ENCODE assay signal across 40 cellular contexts in the genomic region with DNA sequence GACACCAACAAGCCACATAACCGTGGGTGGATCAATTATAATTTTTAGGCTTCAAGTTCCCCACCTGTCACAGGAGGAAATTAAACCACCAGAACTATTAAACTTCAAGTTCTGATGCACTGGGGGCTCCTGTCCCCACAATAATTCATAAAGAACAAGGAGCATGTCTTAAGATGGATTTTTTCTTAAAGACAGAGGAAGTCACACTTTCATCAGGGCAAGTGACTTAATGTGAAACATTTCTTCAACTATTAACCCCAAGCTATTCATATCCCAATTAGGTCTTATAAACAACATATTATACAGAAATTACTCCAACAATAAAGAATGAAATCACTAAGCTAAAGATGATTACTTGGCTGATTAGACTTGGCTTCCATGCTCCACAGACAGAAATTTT.
"Had no signal": no experiment of that assay in that cellular context is flagged by ENCODE, and none has a peak within 500 bp of the region (broad histone marks: within the 10 kb centered on the region; RNA-seq: fewer than 3 reads in every experiment).

No MANE protein-coding gene starts in this region.

- H3K27me3 ChIP-seq: ascending aorta, body of pancreas, brain microvascular endothelial cell, breast epithelium, cardiac muscle cell had no signal

- H3K4me3 Mint-ChIP-seq: activated naive CD4-positive, alpha-beta T cell treated with anti-CD3 and anti-CD28 coated beads for 36 hours; activated naive CD4-positive, alpha-beta T cell treated with anti-CD3 and anti-CD28 coated beads, Interleukin-2, amount 10 ng/mL, durations not matched to agents 7 days and 5 days; activated naive CD4-positive, alpha-beta T cell treated with anti-CD3 and anti-CD28 coated beads, Interleukin-2, amount 50 U/mL, for 24 hours; activated naive CD8-positive, alpha-beta T cell; activated naive CD8-positive, alpha-beta T cell treated with anti-CD3 and anti-CD28 coated beads for 36 hours; activated naive CD8-positive, alpha-beta T cell treated with anti-CD3 and anti-CD28 coated beads, Interleukin-2, amount 10 ng/mL, durations not matched to agents 7 days and 5 days; activated naive CD8-positive, alpha-beta T cell treated with anti-CD3 and anti-CD28 coated beads, Interleukin-2, amount 50 U/mL, for 24 hours; activated T-cell treated with anti-CD3 and anti-CD28 coated beads, Interleukin-2, amount 50 U/mL, for 24 hours; activated T-cell treated with anti-CD3 and anti-CD28 coated beads, Interleukin-2, amount 50 U/mL, for 4 hours; activated T-cell treated with anti-CD3 and anti-CD28 coated beads, Interleukin-2, amount 50 U/mL, for 72 hours; activated T-helper 1 cell treated with anti-CD3 and anti-CD28 coated beads, Interleukin-12 subunit alpha, Interleukin-12 subunit beta, Interleukin-2, Interleukin-4 antibody, amounts not matched to agents 30 ng/mL and 10 ng/mL and 1 ng/mL, durations not matched to agents 14 hours and 24 hours and 36 hours; activated T-helper 17 cell treated with anti-CD3 and anti-CD28 coated beads, Interleukin-2, amount 50 U/mL, for 72 hours; brain; central memory CD8-positive, alpha-beta T cell had no signal

- H3K9me3 ChIP-seq: adrenal gland, ascending aorta, body of pancreas, breast epithelium had no signal

- H3K4me1 Mint-ChIP-seq: activated naive CD4-positive, alpha-beta T cell treated with anti-CD3 and anti-CD28 coated beads, Interleukin-2, amount 10 ng/mL, durations not matched to agents 7 days and 5 days; activated naive CD4-positive, alpha-beta T cell treated with anti-CD3 and anti-CD28 coated beads, Interleukin-2, amount 50 U/mL, for 24 hours; activated naive CD8-positive, alpha-beta T cell treated with anti-CD3 and anti-CD28 coated beads for 36 hours; activated naive CD8-positive, alpha-beta T cell treated with anti-CD3 and anti-CD28 coated beads, Interleukin-2, amount 10 ng/mL, durations not matched to agents 7 days and 5 days; activated naive CD8-positive, alpha-beta T cell treated with anti-CD3 and anti-CD28 coated beads, Interleukin-2, amount 50 U/mL, for 24 hours; activated T-helper 17 cell treated with anti-CD3 and anti-CD28 coated beads, Interleukin-2, amount 50 U/mL, for 72 hours; central memory CD8-positive, alpha-beta T cell had no signal

- ATAC-seq: activated naive CD4-positive, alpha-beta T cell treated with anti-CD3 and anti-CD28 coated beads, Interleukin-2, amount 50 U/mL, for 72 hours; activated naive CD8-positive, alpha-beta T cell treated with anti-CD3 and anti-CD28 coated beads, Interleukin-2, amount 50 U/mL, for 24 hours; activated T-cell treated with anti-CD3 and anti-CD28 coated beads, Interleukin-2, amount 50 U/mL, for 4 hours; activated T-cell treated with anti-CD3 and anti-CD28 coated beads, Interleukin-2, amount 50 U/mL, for 72 hours; activated T-helper 17 cell treated with anti-CD3 and anti-CD28 coated beads, Interleukin-2, amount 50 U/mL, for 72 hours; body of pancreas had no signal

- H3K36me3 Mint-ChIP-seq: activated naive CD4-positive, alpha-beta T cell treated with anti-CD3 and anti-CD28 coated beads, Interleukin-2, amount 10 ng/mL, durations not matched to agents 7 days and 5 days; activated naive CD4-positive, alpha-beta T cell treated with anti-CD3 and anti-CD28 coated beads, Interleukin-2, amount 50 U/mL, for 24 hours; activated naive CD4-positive, alpha-beta T cell treated with anti-CD3 and anti-CD28 coated beads, Interleukin-2, amount 50 U/mL, for 72 hours; activated naive CD8-positive, alpha-beta T cell treated with anti-CD3 and anti-CD28 coated beads for 36 hours; activated naive CD8-positive, alpha-beta T cell treated with anti-CD3 and anti-CD28 coated beads, Interleukin-2, amount 10 ng/mL, durations not matched to agents 7 days and 5 days; brain had no signal

- FAIRE-seq: astrocyte, bronchial epithelial cell had no signal

- H3K27ac ChIP-seq: adrenal gland, ascending aorta, body of pancreas, brain microvascular endothelial cell, breast epithelium, cardiac muscle cell had no signal

- H3K9me3 Mint-ChIP-seq: activated naive CD4-positive, alpha-beta T cell treated with anti-CD3 and anti-CD28 coated beads for 36 hours; activated naive CD4-positive, alpha-beta T cell treated with anti-CD3 and anti-CD28 coated beads, Interleukin-2, amount 10 ng/mL, durations not matched to agents 7 days and 5 days; activated naive CD4-positive, alpha-beta T cell treated with anti-CD3 and anti-CD28 coated beads, Interleukin-2, amount 50 U/mL, for 24 hours; activated naive CD8-positive, alpha-beta T cell treated with anti-CD3 and anti-CD28 coated beads for 36 hours; activated naive CD8-positive, alpha-beta T cell treated with anti-CD3 and anti-CD28 coated beads, Interleukin-2, amount 50 U/mL, for 24 hours; activated T-cell treated with anti-CD3 and anti-CD28 coated beads, Interleukin-2, amount 50 U/mL, for 24 hours; activated T-cell treated with anti-CD3 and anti-CD28 coated beads, Interleukin-2, amount 50 U/mL, for 4 hours; activated T-helper 1 cell treated with anti-CD3 and anti-CD28 coated beads, Interleukin-12 subunit alpha, Interleukin-12 subunit beta, Interleukin-2, Interleukin-4 antibody, amounts not matched to agents 30 ng/mL and 10 ng/mL and 1 ng/mL, durations not matched to agents 14 hours and 24 hours and 36 hours; activated T-helper 17 cell treated with anti-CD3 and anti-CD28 coated beads, Interleukin-2, amount 50 U/mL, for 72 hours; activated T-helper 2 cell treated with anti-CD3 and anti-CD28 coated beads, Interferon-gamma antibody, Interleukin-2, Interleukin-4, amounts not matched to agents 10 μg/mL and 5 μg/mL and 100 μg/mL, durations not matched to agents 14 hours and 24 hours and 36 hours had no signal

- H3K27ac Mint-ChIP-seq: activated naive CD4-positive, alpha-beta T cell treated with anti-CD3 and anti-CD28 coated beads for 36 hours; activated naive CD4-positive, alpha-beta T cell treated with anti-CD3 and anti-CD28 coated beads, Interleukin-2, amount 10 ng/mL, durations not matched to agents 7 days and 5 days; activated naive CD4-positive, alpha-beta T cell treated with anti-CD3 and anti-CD28 coated beads, Interleukin-2, amount 50 U/mL, for 24 hours; activated naive CD4-positive, alpha-beta T cell treated with anti-CD3 and anti-CD28 coated beads, Interleukin-2, amount 50 U/mL, for 72 hours; activated naive CD8-positive, alpha-beta T cell; activated naive CD8-positive, alpha-beta T cell treated with anti-CD3 and anti-CD28 coated beads for 36 hours; activated naive CD8-positive, alpha-beta T cell treated with anti-CD3 and anti-CD28 coated beads, Interleukin-2, amount 10 ng/mL, durations not matched to agents 7 days and 5 days; activated naive CD8-positive, alpha-beta T cell treated with anti-CD3 and anti-CD28 coated beads, Interleukin-2, amount 50 U/mL, for 24 hours; activated T-cell treated with anti-CD3 and anti-CD28 coated beads, Interleukin-2, amount 50 U/mL, for 24 hours; activated T-cell treated with anti-CD3 and anti-CD28 coated beads, Interleukin-2, amount 50 U/mL, for 72 hours; activated T-helper 1 cell treated with anti-CD3 and anti-CD28 coated beads, Interleukin-12 subunit alpha, Interleukin-12 subunit beta, Interleukin-2, Interleukin-4 antibody, amounts not matched to agents 30 ng/mL and 10 ng/mL and 1 ng/mL, durations not matched to agents 14 hours and 24 hours and 36 hours; activated T-helper 17 cell treated with anti-CD3 and anti-CD28 coated beads, Interleukin-2, amount 50 U/mL, for 72 hours; activated T-helper 2 cell treated with anti-CD3 and anti-CD28 coated beads, Interferon-gamma antibody, Interleukin-2, Interleukin-4, amounts not matched to agents 10 μg/mL and 5 μg/mL and 100 μg/mL, durations not matched to agents 14 hours and 24 hours and 36 hours; brain had no signal

- H3K36me3 ChIP-seq: adrenal gland, ascending aorta, brain microvascular endothelial cell, breast epithelium, cardiac muscle cell had no signal

- H3K4me3 ChIP-seq: adrenal gland, ascending aorta, body of pancreas, breast epithelium, cardiac muscle cell had no signal

- H3K4me1 ChIP-seq: adrenal gland, ascending aorta, body of pancreas, breast epithelium had no signal

- DNase-seq: activated effector memory CD4-positive, alpha-beta T cell treated with anti-CD3 and anti-CD28 coated beads, Interleukin-2, amount 50 U/mL, for 16 hours; activated effector memory CD4-positive, alpha-beta T cell treated with Interleukin-2 at 50 U/mL for 16 hours; activated gamma-delta T cell; activated gamma-delta T cell treated with Interleukin-2 at 50 U/mL for 16 hours; activated naive CD4-positive, alpha-beta T cell; activated naive CD4-positive, alpha-beta T cell treated with anti-CD3 and anti-CD28 coated beads for 36 hours; activated naive CD4-positive, alpha-beta T cell treated with anti-CD3 and anti-CD28 coated beads, Interleukin-2, amount 10 ng/mL, durations not matched to agents 7 days and 5 days; activated naive CD4-positive, alpha-beta T cell treated with anti-CD3 and anti-CD28 coated beads, Interleukin-2, amount 50 U/mL, for 16 hours; activated naive CD4-positive, alpha-beta T cell treated with Interleukin-2 at 50 U/mL for 16 hours; activated naive CD8-positive, alpha-beta T cell treated with anti-CD3 and anti-CD28 coated beads for 36 hours; activated naive CD8-positive, alpha-beta T cell treated with anti-CD3 and anti-CD28 coated beads, Interleukin-2, amount 10 ng/mL, durations not matched to agents 7 days and 5 days; activated naive CD8-positive, alpha-beta T cell treated with anti-CD3 and anti-CD28 coated beads, Interleukin-2, amount 50 U/mL, for 24 hours; activated T-cell treated with anti-CD3 and anti-CD28 coated beads, Interleukin-2, amount 50 U/mL, for 1 hour; activated T-cell treated with anti-CD3 and anti-CD28 coated beads, Interleukin-2, amount 50 U/mL, for 24 hours; activated T-cell treated with anti-CD3 and anti-CD28 coated beads, Interleukin-2, amount 50 U/mL, for 4 hours; activated T-cell treated with anti-CD3 and anti-CD28 coated beads, Interleukin-2, amount 50 U/mL, for 48 hours; activated T-cell treated with anti-CD3 and anti-CD28 coated beads, Interleukin-2, amount 50 U/mL, for 72 hours; adrenal gland; amniotic stem cell; amygdala; anterior cingulate cortex; aorta; body of pancreas; brain microvascular endothelial cell; caudate nucleus; central memory CD4-positive, alpha-beta T cell; cerebellar nuclear complex had no signal

- H3K27me3 Mint-ChIP-seq: activated naive CD8-positive, alpha-beta T cell treated with anti-CD3 and anti-CD28 coated beads, Interleukin-2, amount 10 ng/mL, durations not matched to agents 7 days and 5 days had no signal
